ENCODE assay signal across 9 cellular contexts in genomic region chr11:95095858-95096587, GRCh38. TPM values are rescaled to one million over a fixed set of nuclear protein-coding genes. Genes with fewer than 3 reads are reported as not detected.
DNase-seq lines count a peak whose midpoint lies in the region; ATAC-seq and TF ChIP-seq lines count a peak whose summit lies in the region.
"Had no signal": no experiment of that assay in that cellular context is flagged by ENCODE, and none has a peak within 500 bp of the region (broad histone marks: within the 10 kb centered on the region; RNA-seq: fewer than 3 reads in every experiment).

No MANE protein-coding gene starts in this region.

- H3K36me3 ChIP-seq in HCT116 (ENCODE audit: control insufficient read depth in 1 of 2, insufficient read depth in 2 of 2, low read length in 2 of 2), result no peaks in the 10 kb centered on the region
- H3K36me3 ChIP-seq in MM.1S (replicated peaks; ENCODE audit: insufficient read depth, low read length), result no peaks in the 10 kb centered on the region
- H3K36me3 ChIP-seq in left lung, result no peaks in the 10 kb centered on the region

- ATAC-seq in GM18861 (IDR thresholded peaks at IDR 0.05; ENCODE audit: unreplicated experiment) (peak; percentile 88), HCT116 (no peak), left lung (no peak)

- H3K4me3 ChIP-seq in HCT116 (replicated peaks in 1 of 2; ENCODE audit: low read depth in 1 of 2, low read length in 2 of 2) (peak overlapping the region in 1 of 2 experiments; percentile 5; a peak in 1 of 4 replicates), MM.1S (ENCODE audit: low read length) (no peak overlapping the region), left lung (no peak overlapping the region)

- TF ChIP-seq CTCF in HCT116 (IDR thresholded peaks at IDR 0.05 in 2 of 3, conservative IDR thresholded peaks at IDR 0.05 in 1 of 3; ENCODE audit: borderline replicate concordance in 1 of 3, insufficient read depth in 1 of 3, low read depth in 2 of 3, low read length in 2 of 3) (no peak), MM.1S (IDR thresholded peaks at IDR 0.05; ENCODE audit: low read length) (no peak), left lung (IDR thresholded peaks at IDR 0.05) (no peak)

- H4K20me1 ChIP-seq in HCT116 (ENCODE audit: insufficient read depth), result no peaks in the 10 kb centered on the region
- H4K20me1 ChIP-seq in MM.1S (ENCODE audit: insufficient read depth, low read length), result no peaks in the 10 kb centered on the region; the same call in 1 of the 2 replicates

- H3K9me3 ChIP-seq in HCT116 (ENCODE audit: control insufficient read depth in 1 of 2, insufficient read depth in 1 of 2, low read depth in 1 of 2, low read length in 2 of 2) (no peaks in the 10 kb centered on the region), MM.1S (replicated peaks; ENCODE audit: insufficient read depth, low read length) (no peaks in the 10 kb centered on the region), left lung (no peaks in the 10 kb centered on the region)

- peak overlapping the region; percentile 57 for H3K4me2 ChIP-seq in HCT116 (ENCODE audit: low read length)
- H3K4me2 ChIP-seq in MM.1S (ENCODE audit: low read depth, low read length), result peak overlapping the region; percentile 19

- H3K4me1 ChIP-seq in HCT116 (ENCODE audit: control insufficient read depth in 1 of 2, insufficient read depth in 2 of 2, low read length in 2 of 2) (peaks cover 46 to 56% of the 10 kb centered on the region in 2 experiments), MM.1S (ENCODE audit: low read length) (peaks cover 14% of the 10 kb centered on the region), left lung (peaks cover under 1 to 32% of the 10 kb centered on the region in 2 donors)

- H3K27me3 ChIP-seq in HCT116 (ENCODE audit: insufficient read depth, low read length), result no peaks in the 10 kb centered on the region
- 0 out of 2 replicates have a peak, but pooled peaks cover 3% of the 10 kb centered on the region for H3K27me3 ChIP-seq in MM.1S (replicated peaks; ENCODE audit: insufficient read depth, low read length)
- H3K27me3 ChIP-seq in left lung, result peaks cover 0 to 2% of the 10 kb centered on the region in 2 donors

- intact Hi-C loops in HCT116 (cut with micrococcal nuclease) (no loop called here), left lung (cut with DNase I) (no loop called here)

- H3K9ac ChIP-seq in HCT116 (ENCODE audit: low read length), result no peak overlapping the region
- no peak overlapping the region for H3K9ac ChIP-seq in MM.1S (ENCODE audit: low read length)

- DNase-seq in HCT116 (ENCODE audit: low read depth, low spot score), result no peak
- peak; percentile 55 for DNase-seq in MM.1S
- DNase-seq in fibroblast of gingiva (ENCODE audit: low read depth), result peak; percentile 66
- DNase-seq in left lung, result no peak
- DNase-seq in UCSD-AML1 (lab: John Stamatoyannopoulos, UW; ENCODE audit: unreplicated experiment), result no peak
- DNase-seq in activated CD8-positive, alpha-beta memory T cell treated with anti-CD3 and anti-CD28 coated beads for 24 hours, result no peak
- DNase-seq in SKM-1 treated with dmso at 0.1 percent for 144 hours (lab: John Stamatoyannopoulos, UW; ENCODE audit: unreplicated experiment), result no peak

- no peak for TF ChIP-seq POLR2A in HCT116 (IDR thresholded peaks at IDR 0.05; ENCODE audit: borderline replicate concordance, extremely low read depth, insufficient read depth, insufficient read length)

- H3K27ac ChIP-seq in HCT116 (ENCODE audit: low read depth, low read length) (peak overlapping the region; percentile 12; the same call in 1 of the 2 replicates), MM.1S (ENCODE audit: low read length) (no peak overlapping the region), left lung (no peak overlapping the region)

- CTCF ChIA-PET in HCT116 (lab: Charles Lee), result no interaction called here

- H3K9me2 ChIP-seq in HCT116 (ENCODE audit: insufficient read depth) (no peaks in the 10 kb centered on the region), MM.1S (replicated peaks; ENCODE audit: insufficient read depth, low read length) (no peaks in the 10 kb centered on the region)

- no peak overlapping the region for H2AFZ ChIP-seq in HCT116 (ENCODE audit: low read depth, low read length, poor library complexity, severe bottlenecking)
- no peak overlapping the region for H2AFZ ChIP-seq in MM.1S (ENCODE audit: low read length)

- no peaks in the 10 kb centered on the region for H3F3A ChIP-seq in MM.1S (ENCODE audit: insufficient read depth, low read length)

- no TSS peak for BruUV-seq in HCT116 (replicated peaks; lab: Mats Ljungman, UMichigan)

- RAD21 ChIA-PET in HCT116 (lab: Charles Lee; ENCODE audit: low non-redundant PET in 1 of 2, low total read pairs in 2 of 2, uncharacterized antibody in 2 of 2, unreplicated experiment in 2 of 2), result interaction anchor here in 1 of 2 experiments (0.7 kb wide), 1 partner anchor 41 kb away, joined by 8 read pairs; no protein-coding TSS in a partner anchor

- peaks cover 51% of the 10 kb centered on the region; the same call in 1 of the 2 replicates for H3K79me2 ChIP-seq in HCT116 (ENCODE audit: insufficient read depth, low read length)
- H3K79me2 ChIP-seq in MM.1S (ENCODE audit: low read length), result 0 out of 2 replicates have a peak, but pooled peaks cover 2% of the 10 kb centered on the region

- POLR2A ChIA-PET in HCT116 (lab: Charles Lee), result interaction anchor here (0.7 to 1.0 kb wide), 2 partner anchors 11 to 51 kb away, joined by 3 to 4 read pairs; no protein-coding TSS in a partner anchor

- TF ChIP-seq RAD21 in HCT116 (IDR thresholded peaks at IDR 0.05; ENCODE audit: low read depth), result 0 out of 2 replicates have a peak, but pooled peaks have one; percentile 17

TF ChIP-seq in HCT116, 20 proteins besides CTCF, POLR2A, EP300 and RAD21:
- TF ChIP-seq SP1 (IDR thresholded peaks at IDR 0.05; ENCODE audit: low read depth) (peak; percentile 66), JUND (IDR thresholded peaks at IDR 0.05) (peak; percentile 59), CBX3 (IDR thresholded peaks at IDR 0.05; ENCODE audit: low read depth) (no peak), EZH2phosphoT487 (IDR thresholded peaks at IDR 0.05; ENCODE audit: borderline replicate concordance) (no peak), CEBPB (IDR thresholded peaks at IDR 0.05; ENCODE audit: low read depth) (peak; percentile 76), POLR2AphosphoS5 (IDR thresholded peaks at IDR 0.05; ENCODE audit: low read depth, low read length) (peak; percentile 26; the same call in 1 of the 2 replicates), ZBTB33 (IDR thresholded peaks at IDR 0.05; ENCODE audit: extremely low read depth, insufficient replicate concordance, low read length) (peak; percentile 18), EGR1 (IDR thresholded peaks at IDR 0.05; ENCODE audit: low read depth) (no peak), TCF7L2 (IDR thresholded peaks at IDR 0.05; ENCODE audit: borderline replicate concordance, extremely low read depth, insufficient read depth, insufficient read length) (no peak), SRF (IDR thresholded peaks at IDR 0.05; ENCODE audit: low read depth) (0 out of 2 replicates have a peak, but pooled peaks have one; percentile 30), FOSL1 (IDR thresholded peaks at IDR 0.05; ENCODE audit: low read depth) (peak; percentile 15; the same call in 1 of the 2 replicates), MAX (IDR thresholded peaks at IDR 0.05) (0 out of 2 replicates have a peak, but pooled peaks have one; percentile 52), ELF1 (IDR thresholded peaks at IDR 0.05; ENCODE audit: borderline replicate concordance, low read depth) (no peak)
- TF ChIP-seq, protein P1, sequence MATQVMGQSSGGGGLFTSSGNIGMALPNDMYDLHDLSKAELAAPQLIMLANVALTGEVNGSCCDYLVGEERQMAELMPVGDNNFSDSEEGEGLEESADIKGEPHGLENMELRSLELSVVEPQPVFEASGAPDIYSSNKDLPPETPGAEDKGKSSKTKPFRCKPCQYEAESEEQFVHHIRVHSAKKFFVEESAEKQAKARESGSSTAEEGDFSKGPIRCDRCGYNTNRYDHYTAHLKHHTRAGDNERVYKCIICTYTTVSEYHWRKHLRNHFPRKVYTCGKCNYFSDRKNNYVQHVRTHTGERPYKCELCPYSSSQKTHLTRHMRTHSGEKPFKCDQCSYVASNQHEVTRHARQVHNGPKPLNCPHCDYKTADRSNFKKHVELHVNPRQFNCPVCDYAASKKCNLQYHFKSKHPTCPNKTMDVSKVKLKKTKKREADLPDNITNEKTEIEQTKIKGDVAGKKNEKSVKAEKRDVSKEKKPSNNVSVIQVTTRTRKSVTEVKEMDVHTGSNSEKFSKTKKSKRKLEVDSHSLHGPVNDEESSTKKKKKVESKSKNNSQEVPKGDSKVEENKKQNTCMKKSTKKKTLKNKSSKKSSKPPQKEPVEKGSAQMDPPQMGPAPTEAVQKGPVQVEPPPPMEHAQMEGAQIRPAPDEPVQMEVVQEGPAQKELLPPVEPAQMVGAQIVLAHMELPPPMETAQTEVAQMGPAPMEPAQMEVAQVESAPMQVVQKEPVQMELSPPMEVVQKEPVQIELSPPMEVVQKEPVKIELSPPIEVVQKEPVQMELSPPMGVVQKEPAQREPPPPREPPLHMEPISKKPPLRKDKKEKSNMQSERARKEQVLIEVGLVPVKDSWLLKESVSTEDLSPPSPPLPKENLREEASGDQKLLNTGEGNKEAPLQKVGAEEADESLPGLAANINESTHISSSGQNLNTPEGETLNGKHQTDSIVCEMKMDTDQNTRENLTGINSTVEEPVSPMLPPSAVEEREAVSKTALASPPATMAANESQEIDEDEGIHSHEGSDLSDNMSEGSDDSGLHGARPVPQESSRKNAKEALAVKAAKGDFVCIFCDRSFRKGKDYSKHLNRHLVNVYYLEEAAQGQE (IDR thresholded peaks at IDR 0.05; ENCODE audit: low read depth), result no peak

RNA-seq across cellular contexts. Expression of gene ENDOD1, which starts 6.4 kb away (rescaled TPM):
- total RNA-seq in HCT116 (2021; ENCODE audit: unreplicated experiment) (33.6 TPM), left lung (10 to 100 TPM; 26.1 to 31.2 TPM)
- 22.9 and 26.9 TPM in 2 replicates for polyA plus RNA-seq in HCT116 (2012)

RNA-seq across cellular contexts. Expression of gene SRSF8, which starts 29.3 kb away (rescaled TPM):
- 31.0 TPM for total RNA-seq in HCT116 (2021; ENCODE audit: unreplicated experiment)
- polyA plus RNA-seq in HCT116 (2012), result 18.1 and 28.2 TPM in 2 replicates
- total RNA-seq in left lung, result 10 to 100 TPM; 27.5 to 41.7 TPM

RNA-seq across cellular contexts. Expression of gene KDM4F, which starts 46.8 kb away (rescaled TPM):
- not detected for total RNA-seq in HCT116 (2021; ENCODE audit: unreplicated experiment)
- polyA plus RNA-seq in HCT116 (2012), result not detected in 2 replicates
- not detected for total RNA-seq in left lung
- polyA plus RNA-seq: neural cell had no signal

Comparison
In these comparisons a context has a peak if more than half of its experiments do, and no peak if none do; other contexts are left out.
1. DNase-seq: peak in MM.1S (single experiment) and fibroblast of gingiva (single experiment); none in HCT116 (single experiment), left lung (0 of 2), UCSD-AML1 (single experiment), activated CD8-positive, alpha-beta memory T cell treated with anti-CD3 and anti-CD28 coated beads for 24 hours (single experiment) and SKM-1 treated with dmso at 0.1 percent for 144 hours (single experiment).